ENCODE assay signal across 1 cellular context in the genomic region with DNA sequence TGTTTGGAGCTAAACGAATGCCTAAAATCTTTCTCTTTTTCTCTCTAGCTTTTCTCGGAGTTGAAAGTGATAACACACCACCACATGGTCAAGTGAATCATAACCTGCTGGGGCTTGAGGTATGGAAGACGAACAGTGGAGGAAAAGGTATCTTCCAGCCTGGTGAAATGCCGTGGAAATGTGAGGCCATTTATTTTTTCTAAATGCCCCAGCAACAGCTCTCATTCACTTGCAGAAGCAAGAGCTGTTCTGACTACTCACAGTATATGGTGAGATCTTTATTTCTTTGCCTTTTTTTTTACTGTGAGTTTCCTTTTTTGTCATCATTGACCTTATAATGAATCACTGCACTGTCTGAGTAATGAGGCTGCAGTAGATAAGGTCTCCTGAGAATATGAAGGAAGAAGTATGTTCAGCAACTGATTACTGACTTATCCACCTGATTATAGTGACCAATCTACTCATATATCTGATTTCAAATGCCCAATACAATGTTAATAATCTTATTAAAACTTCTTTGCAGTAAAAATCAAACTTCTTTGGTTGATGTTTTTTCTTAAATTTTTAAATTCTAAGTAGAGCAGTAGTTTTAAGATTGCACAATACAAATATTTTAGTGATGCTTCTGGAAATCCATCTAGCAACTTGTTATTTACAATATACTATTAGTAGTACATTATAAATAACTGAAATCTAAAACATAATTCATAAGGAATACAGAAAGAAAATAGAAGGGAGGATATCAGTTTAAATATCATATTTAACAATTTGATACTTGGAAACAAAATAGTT.
TF ChIP-seq lines count a peak whose summit lies in the region.

No MANE protein-coding gene starts in this region.

TF ChIP-seq in GM23338, 12 proteins besides CTCF, POLR2A, EP300 and RAD21 (continued from another document):
- TF ChIP-seq, protein P1, sequence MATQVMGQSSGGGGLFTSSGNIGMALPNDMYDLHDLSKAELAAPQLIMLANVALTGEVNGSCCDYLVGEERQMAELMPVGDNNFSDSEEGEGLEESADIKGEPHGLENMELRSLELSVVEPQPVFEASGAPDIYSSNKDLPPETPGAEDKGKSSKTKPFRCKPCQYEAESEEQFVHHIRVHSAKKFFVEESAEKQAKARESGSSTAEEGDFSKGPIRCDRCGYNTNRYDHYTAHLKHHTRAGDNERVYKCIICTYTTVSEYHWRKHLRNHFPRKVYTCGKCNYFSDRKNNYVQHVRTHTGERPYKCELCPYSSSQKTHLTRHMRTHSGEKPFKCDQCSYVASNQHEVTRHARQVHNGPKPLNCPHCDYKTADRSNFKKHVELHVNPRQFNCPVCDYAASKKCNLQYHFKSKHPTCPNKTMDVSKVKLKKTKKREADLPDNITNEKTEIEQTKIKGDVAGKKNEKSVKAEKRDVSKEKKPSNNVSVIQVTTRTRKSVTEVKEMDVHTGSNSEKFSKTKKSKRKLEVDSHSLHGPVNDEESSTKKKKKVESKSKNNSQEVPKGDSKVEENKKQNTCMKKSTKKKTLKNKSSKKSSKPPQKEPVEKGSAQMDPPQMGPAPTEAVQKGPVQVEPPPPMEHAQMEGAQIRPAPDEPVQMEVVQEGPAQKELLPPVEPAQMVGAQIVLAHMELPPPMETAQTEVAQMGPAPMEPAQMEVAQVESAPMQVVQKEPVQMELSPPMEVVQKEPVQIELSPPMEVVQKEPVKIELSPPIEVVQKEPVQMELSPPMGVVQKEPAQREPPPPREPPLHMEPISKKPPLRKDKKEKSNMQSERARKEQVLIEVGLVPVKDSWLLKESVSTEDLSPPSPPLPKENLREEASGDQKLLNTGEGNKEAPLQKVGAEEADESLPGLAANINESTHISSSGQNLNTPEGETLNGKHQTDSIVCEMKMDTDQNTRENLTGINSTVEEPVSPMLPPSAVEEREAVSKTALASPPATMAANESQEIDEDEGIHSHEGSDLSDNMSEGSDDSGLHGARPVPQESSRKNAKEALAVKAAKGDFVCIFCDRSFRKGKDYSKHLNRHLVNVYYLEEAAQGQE (IDR thresholded peaks at IDR 0.05; ENCODE audit: unreplicated experiment): no peak
